13 cellular contexts compared by ENCODE assay signal in the genomic region with DNA sequence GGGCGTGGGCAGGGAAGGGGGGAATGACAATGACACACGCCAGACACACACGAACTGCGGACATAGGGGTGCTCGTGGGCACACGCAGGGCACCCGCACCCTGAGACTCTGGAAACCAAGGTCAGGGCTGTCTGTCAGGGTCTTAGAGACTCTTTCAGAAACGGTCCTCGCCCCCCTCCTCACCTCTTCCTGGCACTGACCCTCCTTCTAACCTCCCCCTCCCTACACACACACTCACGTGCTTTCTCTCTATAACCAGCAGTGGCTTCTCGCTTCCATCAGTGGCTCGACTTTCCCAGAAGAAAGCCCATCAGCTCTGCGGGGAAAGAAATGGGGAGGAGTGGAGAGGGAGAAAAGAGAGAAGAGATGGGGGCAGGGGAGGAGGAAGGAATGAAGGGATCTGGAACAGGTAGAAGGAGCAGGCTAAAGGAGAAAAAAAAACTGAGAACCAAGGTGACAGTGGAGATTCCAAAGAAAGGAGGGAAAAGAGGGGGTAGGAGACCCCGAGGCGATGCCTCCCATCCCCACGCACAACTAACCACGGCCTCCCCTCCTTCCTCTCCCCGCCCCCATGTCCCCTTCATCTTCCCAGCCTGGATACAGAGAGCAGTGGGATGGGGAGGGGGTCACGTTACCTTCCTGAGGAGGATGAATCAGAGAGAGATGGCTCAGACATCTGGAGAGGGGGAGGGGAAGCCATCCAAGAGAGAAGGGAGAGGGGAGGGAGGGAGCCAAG. TPM values are rescaled to one million over a fixed set of nuclear protein-coding genes. Genes with fewer than 3 reads are reported as not detected.
A peak's percentile ranks its signal among the peaks of the same experiment; 100 is the strongest.
DNase-seq lines count a peak whose midpoint lies in the region; ATAC-seq and TF ChIP-seq lines count a peak whose summit lies in the region.
"Had no signal": no experiment of that assay in that cellular context is flagged by ENCODE, and none has a peak within 500 bp of the region (broad histone marks: within the 10 kb centered on the region; RNA-seq: fewer than 3 reads in every experiment).

No MANE protein-coding gene starts in this region.

- no peak overlapping the region for H4K8ac ChIP-seq in mesendoderm (ENCODE audit: low read depth, low read length)

- no peak for ATAC-seq in GM19328 (IDR thresholded peaks at IDR 0.05; ENCODE audit: unreplicated experiment)

- H3K9me3 ChIP-seq in HUES6 (ENCODE audit: control insufficient read depth, insufficient read depth, low read depth, low read length) (no peaks in the 10 kb centered on the region), WERI-Rb-1 (ENCODE audit: severe bottlenecking) (no peaks in the 10 kb centered on the region)
- H3K9me3 ChIP-seq: tibial nerve had no signal

- H2AK5ac ChIP-seq in mesendoderm (ENCODE audit: low read length), result no peak overlapping the region

- H3K4me1 ChIP-seq in HUES6 (ENCODE audit: control insufficient read depth, insufficient read depth, low read length) (peaks cover 55% of the 10 kb centered on the region), mesendoderm (ENCODE audit: control insufficient read depth, low read depth, low read length) (peaks cover 5% of the 10 kb centered on the region)

- no peak overlapping the region for H3K23ac ChIP-seq in mesendoderm (ENCODE audit: low read length)

- peak overlapping the region; percentile 54 for H3K4me3 ChIP-seq in HUES6 (ENCODE audit: low read depth, low read length)
- H3K4me3 ChIP-seq in WERI-Rb-1 (ENCODE audit: low read depth, low read length), result no peak overlapping the region
- H3K4me3 ChIP-seq in mesendoderm (ENCODE audit: low read length), result no peak overlapping the region
- H3K4me3 ChIP-seq: tibial nerve had no signal

- no peak overlapping the region for H4K5ac ChIP-seq in mesendoderm (ENCODE audit: low read length)

- DNase-seq in DMS53 (lab: John Stamatoyannopoulos, UW) (peak; percentile 68), DMS53 treated with DMSO at 0.1 percent for 48 hours (lab: John Stamatoyannopoulos, UW; ENCODE audit: unreplicated experiment) (no peak), WERI-Rb-1 (peak; percentile 48), mesendoderm (peak; percentile 93), NCI-H226 (no peak), osteocyte (ENCODE audit: extremely low spot score, unreplicated experiment) (no peak)
- DNase-seq: activated naive CD8-positive, alpha-beta T cell treated with anti-CD3 and anti-CD28 coated beads, Interleukin-2, amount 10 ng/mL, durations not matched to agents 7 days and 5 days; NK-92 treated with Interleukin-12 subunit alpha and Interleukin-12 subunit beta, amount 100 ng/mL, for 24 hours had no signal

- no peak overlapping the region for H2BK120ac ChIP-seq in mesendoderm (ENCODE audit: low read depth, low read length)

- no peak overlapping the region for H3K27ac Mint-ChIP-seq in osteocyte (ENCODE audit: unreplicated experiment)
- H3K27ac Mint-ChIP-seq: activated naive CD8-positive, alpha-beta T cell treated with anti-CD3 and anti-CD28 coated beads, Interleukin-2, amount 10 ng/mL, durations not matched to agents 7 days and 5 days had no signal

- no peak overlapping the region for H3K4ac ChIP-seq in mesendoderm (ENCODE audit: low read depth, low read length)

- peaks cover 82% of the 10 kb centered on the region for H3K27me3 ChIP-seq in HUES6 (ENCODE audit: control insufficient read depth, insufficient read depth, low read length)
- H3K27me3 ChIP-seq in WERI-Rb-1 (ENCODE audit: insufficient read depth, low read depth, severe bottlenecking), result peaks cover 93% of the 10 kb centered on the region
- H3K27me3 ChIP-seq in mesendoderm (ENCODE audit: insufficient read depth, low read length, poor library complexity), result peaks cover 35% of the 10 kb centered on the region

- H2BK15ac ChIP-seq in mesendoderm (replicated peaks; ENCODE audit: low read depth), result no peak overlapping the region

- no peaks in the 10 kb centered on the region for H3K79me2 ChIP-seq in mesendoderm (ENCODE audit: control insufficient read depth, insufficient read depth, low read length)
- H3K79me2 ChIP-seq: parathyroid adenoma had no signal

- no peak overlapping the region for H3K18ac ChIP-seq in mesendoderm (ENCODE audit: low read length)

- no peaks in the 10 kb centered on the region for H3K36me3 ChIP-seq in HUES6 (ENCODE audit: control insufficient read depth, insufficient read depth, low read length)
- H3K36me3 ChIP-seq in WERI-Rb-1, result no peaks in the 10 kb centered on the region
- no peaks in the 10 kb centered on the region for H3K36me3 ChIP-seq in mesendoderm (ENCODE audit: control insufficient read depth, insufficient read depth, low read length)
- H3K36me3 ChIP-seq: tibial nerve had no signal

- H2BK5ac ChIP-seq in mesendoderm (ENCODE audit: low read length), result no peak overlapping the region

- H3K4me1 Mint-ChIP-seq in osteocyte (ENCODE audit: unreplicated experiment), result peaks cover 54% of the 10 kb centered on the region

- no peaks in the 10 kb centered on the region for H3K79me1 ChIP-seq in mesendoderm (ENCODE audit: low read length)

- no peak for TF ChIP-seq CTCF in WERI-Rb-1 (IDR thresholded peaks at IDR 0.05; ENCODE audit: low read depth, low read length)
- TF ChIP-seq CTCF in osteocyte (IDR thresholded peaks at IDR 0.05), result no peak

- no peaks in the 10 kb centered on the region for H3K36me3 Mint-ChIP-seq in osteocyte (ENCODE audit: unreplicated experiment)

- no peak overlapping the region for H3K4me3 Mint-ChIP-seq in osteocyte (ENCODE audit: unreplicated experiment)
- H3K4me3 Mint-ChIP-seq: activated naive CD8-positive, alpha-beta T cell treated with anti-CD3 and anti-CD28 coated beads, Interleukin-2, amount 10 ng/mL, durations not matched to agents 7 days and 5 days had no signal

- H3K27ac ChIP-seq in HUES6 (ENCODE audit: low read depth, low read length) (no peak overlapping the region), WERI-Rb-1 (no peak overlapping the region), mesendoderm (ENCODE audit: low read depth, low read length) (no peak overlapping the region)
- H3K27ac ChIP-seq: parathyroid adenoma, tibial nerve, VCaP had no signal

- H3K56ac ChIP-seq in mesendoderm (ENCODE audit: low read length), result no peak overlapping the region

- H3K9ac ChIP-seq in HUES6 (ENCODE audit: low read length), result peak overlapping the region; percentile 41
- H3K9ac ChIP-seq in mesendoderm (ENCODE audit: low read length), result no peak overlapping the region
- H3K9ac ChIP-seq: parathyroid adenoma had no signal

- WGBS in mesendoderm (ENCODE audit: extremely low coverage, insufficient coverage, low lambda C conversion rate), result no CpG with 5 or more reads among the region's 19 CpGs

- peaks cover 71% of the 10 kb centered on the region for H3K27me3 Mint-ChIP-seq in osteocyte (ENCODE audit: unreplicated experiment)

- no peak overlapping the region for H3K4me2 ChIP-seq in mesendoderm (ENCODE audit: low read length)

- H3K9me3 Mint-ChIP-seq in osteocyte (ENCODE audit: unreplicated experiment), result no peaks in the 10 kb centered on the region
- H3K9me3 Mint-ChIP-seq: activated naive CD8-positive, alpha-beta T cell treated with anti-CD3 and anti-CD28 coated beads, Interleukin-2, amount 10 ng/mL, durations not matched to agents 7 days and 5 days had no signal

RNA-seq across cellular contexts. Expression of a gene that starts 1.7 kb away (rescaled TPM):
- polyA plus RNA-seq in mesendoderm (2013, experiment 1 of 2), result 1.6 TPM
- 1.9 TPM for polyA plus RNA-seq in mesendoderm (2013, experiment 2 of 2)
- total RNA-seq in osteocyte, result 0.16 and 0.24 TPM in 2 replicates

RNA-seq across cellular contexts. Expression of a gene that starts 12.8 kb away (rescaled TPM):
- polyA plus RNA-seq in mesendoderm (2013, experiment 1 of 2), result 14.7 TPM
- 15.1 TPM for polyA plus RNA-seq in mesendoderm (2013, experiment 2 of 2)
- 52.9 and 57.9 TPM in 2 replicates for total RNA-seq in osteocyte

RNA-seq across cellular contexts. Expression of a gene that starts 13.0 kb away (rescaled TPM):
- polyA plus RNA-seq in mesendoderm (2013, experiment 1 of 2), result not detected
- not detected for polyA plus RNA-seq in mesendoderm (2013, experiment 2 of 2)
- 0.16 TPM in 1 of 2 replicates, not detected in the other for total RNA-seq in osteocyte
- total RNA-seq: activated naive CD8-positive, alpha-beta T cell treated with anti-CD3 and anti-CD28 coated beads, Interleukin-2, amount 10 ng/mL, durations not matched to agents 7 days and 5 days; tibial nerve had no signal

RNA-seq across cellular contexts. Expression of a gene that starts 33.8 kb away (rescaled TPM):
- polyA plus RNA-seq in mesendoderm (2013, experiment 1 of 2), result 0.07 TPM
- polyA plus RNA-seq in mesendoderm (2013, experiment 2 of 2), result 0.06 TPM
- total RNA-seq in osteocyte, result not detected in 2 replicates
- total RNA-seq: activated naive CD8-positive, alpha-beta T cell treated with anti-CD3 and anti-CD28 coated beads, Interleukin-2, amount 10 ng/mL, durations not matched to agents 7 days and 5 days; tibial nerve had no signal

RNA-seq across cellular contexts. Expression of a gene that starts 40.2 kb away (rescaled TPM):
- polyA plus RNA-seq in mesendoderm (2013, experiment 1 of 2), result 55.1 TPM
- 62.9 TPM for polyA plus RNA-seq in mesendoderm (2013, experiment 2 of 2)
- total RNA-seq in osteocyte, result 266 and 328 TPM in 2 replicates

Comparison
In these comparisons a context has a peak if more than half of its experiments do, and no peak if none do; other contexts are left out.
1. DNase-seq: peak in DMS53 (single experiment), WERI-Rb-1 (single experiment) and mesendoderm (single experiment); none in DMS53 treated with DMSO at 0.1 percent for 48 hours (single experiment), NCI-H226 (single experiment) and osteocyte (single experiment).